In the genomic region with DNA sequence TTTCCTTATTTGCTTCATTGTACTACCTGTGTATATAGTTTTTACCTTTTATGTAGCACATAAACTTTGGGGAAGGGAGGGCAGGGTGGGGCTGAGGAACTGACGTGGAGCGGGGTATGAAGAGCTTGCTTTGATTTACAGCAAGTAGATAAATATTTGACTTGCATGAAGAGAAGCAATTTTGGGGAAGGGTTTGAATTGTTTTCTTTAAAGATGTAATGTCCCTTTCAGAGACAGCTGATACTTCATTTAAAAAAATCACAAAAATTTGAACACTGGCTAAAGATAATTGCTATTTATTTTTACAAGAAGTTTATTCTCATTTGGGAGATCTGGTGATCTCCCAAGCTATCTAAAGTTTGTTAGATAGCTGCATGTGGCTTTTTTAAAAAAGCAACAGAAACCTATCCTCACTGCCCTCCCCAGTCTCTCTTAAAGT, we compare ENCODE assay signal across 8 cellular contexts. TPM values are rescaled to one million over a fixed set of nuclear protein-coding genes. Genes with fewer than 3 reads are reported as not detected.
A peak's percentile ranks its signal among the peaks of the same experiment; 100 is the strongest.
DNase-seq lines count a peak whose midpoint lies in the region; ATAC-seq and TF ChIP-seq lines count a peak whose summit lies in the region.

No MANE protein-coding gene starts in this region.

- ATAC-seq in natural killer cell treated with Interleukin-12 subunit alpha and Interleukin-12 subunit beta and Interleukin-15 and Interleukin-18, amount 100 ng/mL, for 72 hours: no peak
- no peak for ATAC-seq in GM21423 (IDR thresholded peaks at IDR 0.05; ENCODE audit: unreplicated experiment)
- ATAC-seq in sciatic nerve: no peak

- intact Hi-C loops in sciatic nerve (cut with DNase I): no loop called here

- H3K36me3 Mint-ChIP-seq in CD8-positive, alpha-beta memory T cell: peaks cover 23 to 85% (median 30%) of the 10 kb centered on the region in 3 donors
- peaks cover 38% of the 10 kb centered on the region for H3K36me3 Mint-ChIP-seq in natural killer cell treated with Interleukin-12 subunit alpha and Interleukin-12 subunit beta and Interleukin-15 and Interleukin-18, amount 100 ng/mL, for 72 hours

- DNase-seq in CD8-positive, alpha-beta memory T cell: peak in 1 of 5 donors; percentile 50
- DNase-seq in KBM-7 (peak; percentile 54), astrocyte of the cerebellum (ENCODE audit: low read depth) (no peak), retina (no peak), G401 (ENCODE audit: low spot score) (no peak), sciatic nerve (ENCODE audit: low spot score) (no peak)
- no peak for DNase-seq in natural killer cell treated with Interleukin-12 subunit alpha and Interleukin-12 subunit beta and Interleukin-15 and Interleukin-18, amount 100 ng/mL, for 72 hours (ENCODE audit: low spot score)

- H3K4me1 Mint-ChIP-seq in CD8-positive, alpha-beta memory T cell: peaks cover 23 to 37% (median 36%) of the 10 kb centered on the region in 3 donors
- H3K4me1 Mint-ChIP-seq in natural killer cell treated with Interleukin-12 subunit alpha and Interleukin-12 subunit beta and Interleukin-15 and Interleukin-18, amount 100 ng/mL, for 72 hours (ENCODE audit: low read depth in 2 of 2): peaks cover 43 to 45% of the 10 kb centered on the region in 2 donors

- no peak for TF ChIP-seq CTCF in astrocyte of the cerebellum (IDR thresholded peaks at IDR 0.05; ENCODE audit: low read depth, low read length, missing control alignments)

- peak overlapping the region; percentile 98 for H3K27ac ChIP-seq in CD8-positive, alpha-beta memory T cell (ENCODE audit: low read depth, low read length)

- H3K9me3 Mint-ChIP-seq in CD8-positive, alpha-beta memory T cell: peaks cover 0 to 3% (median 0%) of the 10 kb centered on the region in 5 donors
- H3K9me3 Mint-ChIP-seq in natural killer cell treated with Interleukin-12 subunit alpha and Interleukin-12 subunit beta and Interleukin-15 and Interleukin-18, amount 100 ng/mL, for 72 hours: no peaks in the 10 kb centered on the region

- peak overlapping the region; percentile 96 for H3K4me3 ChIP-seq in CD8-positive, alpha-beta memory T cell (ENCODE audit: low read length)
- H3K4me3 ChIP-seq in astrocyte of the cerebellum (ENCODE audit: low read depth, low read length): peak overlapping the region; percentile 2

- peaks cover 22% of the 10 kb centered on the region for H3K4me1 ChIP-seq in CD8-positive, alpha-beta memory T cell (ENCODE audit: insufficient read depth, low read length)

- peak overlapping the region; percentile 92 to 99 (median 99) for H3K4me3 Mint-ChIP-seq in CD8-positive, alpha-beta memory T cell
- peak overlapping the region; percentile 99 for H3K4me3 Mint-ChIP-seq in natural killer cell treated with Interleukin-12 subunit alpha and Interleukin-12 subunit beta and Interleukin-15 and Interleukin-18, amount 100 ng/mL, for 72 hours

- H3K27ac Mint-ChIP-seq in CD8-positive, alpha-beta memory T cell: peak overlapping the region; percentile 63 to 99 (median 97)
- H3K27ac Mint-ChIP-seq in natural killer cell treated with Interleukin-12 subunit alpha and Interleukin-12 subunit beta and Interleukin-15 and Interleukin-18, amount 100 ng/mL, for 72 hours: peak overlapping the region; percentile 90 to 96

- CTCF ChIA-PET in CD8-positive, alpha-beta memory T cell (lab: Charles Lee): interaction anchor here (2.0 to 6.9 kb wide), 3 partner anchors 12 to 364 kb away, joined by 6 to 56 read pairs (median 14); a partner anchor contains a TSS

- peaks cover 0 to 13% of the 10 kb centered on the region in 2 donors for H3K27me3 Mint-ChIP-seq in CD8-positive, alpha-beta memory T cell
- no peaks in the 10 kb centered on the region for H3K27me3 Mint-ChIP-seq in natural killer cell treated with Interleukin-12 subunit alpha and Interleukin-12 subunit beta and Interleukin-15 and Interleukin-18, amount 100 ng/mL, for 72 hours

- POLR2A ChIA-PET in CD8-positive, alpha-beta memory T cell (lab: Charles Lee): interaction anchor here (0.6 to 7.8 kb wide), 6 partner anchors 15 to 287 kb away, joined by 3 to 127 read pairs (median 4); a partner anchor contains a TSS

- in situ Hi-C loops in KBM-7 (cut with MboI; ENCODE audit: low pct_unique_long_range_greater_than_20kb, low sequenced_read_pairs): loop anchor here (25.0 kb wide), 1 partner anchor 109 kb away; a partner anchor contains a TSS
- in situ Hi-C loops in astrocyte of the cerebellum (cut with HindIII; ENCODE audit: low sequenced_read_pairs): loop anchor here (25.0 kb wide), 1 partner anchor 334 kb away; no protein-coding TSS in a partner anchor
- in situ Hi-C loops in G401 (cut with HindIII; ENCODE audit: low sequenced_read_pairs): no loop called here

- no peaks in the 10 kb centered on the region for H3K9me3 ChIP-seq in CD8-positive, alpha-beta memory T cell (ENCODE audit: low read length)

- H3K27me3 ChIP-seq in CD8-positive, alpha-beta memory T cell (ENCODE audit: insufficient read depth, low read length, poor library complexity, severe bottlenecking): no peaks in the 10 kb centered on the region

- peaks cover 40% of the 10 kb centered on the region for H3K36me3 ChIP-seq in CD8-positive, alpha-beta memory T cell (ENCODE audit: insufficient read depth, low read length)

RNA-seq across cellular contexts. Expression of a gene that starts 4.1 kb away (rescaled TPM):
- total RNA-seq in CD8-positive, alpha-beta memory T cell: 10 to 100 TPM; 47.1 to 48.7 TPM
- 10.0 TPM for polyA plus RNA-seq in CD8-positive, alpha-beta memory T cell
- total RNA-seq in natural killer cell treated with Interleukin-12 subunit alpha and Interleukin-12 subunit beta and Interleukin-15 and Interleukin-18, amount 100 ng/mL, for 72 hours: 10 to 100 TPM; 24.6 to 38.1 TPM
- 65.6 and 81.7 TPM in 2 replicates for total RNA-seq in G401 (2014; rRNA removed; shearing (Covaris generic))
- total RNA-seq in sciatic nerve: 110 TPM

RNA-seq across cellular contexts. Expression of a gene that starts 25.3 kb away (rescaled TPM):
- total RNA-seq in CD8-positive, alpha-beta memory T cell: 1 to 10 TPM; 9.1 TPM
- 1.3 TPM for polyA plus RNA-seq in CD8-positive, alpha-beta memory T cell
- total RNA-seq in natural killer cell treated with Interleukin-12 subunit alpha and Interleukin-12 subunit beta and Interleukin-15 and Interleukin-18, amount 100 ng/mL, for 72 hours: 1 to 10 TPM; 6.4 to 9.9 TPM
- total RNA-seq in G401 (2014; rRNA removed; shearing (Covaris generic)): 1.0 and 1.3 TPM in 2 replicates
- 0.62 TPM for total RNA-seq in sciatic nerve
